19 cellular contexts compared by ENCODE assay signal in genomic region chr4:15792974-15793373, GRCh38. TPM values are rescaled to one million over a fixed set of nuclear protein-coding genes. Genes with fewer than 3 reads are reported as not detected.
"Had no signal": no experiment of that assay in that cellular context is flagged by ENCODE, and none has a peak within 500 bp of the region (broad histone marks: within the 10 kb centered on the region; RNA-seq: fewer than 3 reads in every experiment).

No MANE protein-coding gene starts in this region.

- H3K4me3 Mint-ChIP-seq: activated CD8-positive, alpha-beta memory T cell treated with anti-CD3 and anti-CD28 coated beads, Interleukin-2, amount 10 ng/mL, durations not matched to agents 7 days and 5 days; activated naive CD4-positive, alpha-beta T cell treated with anti-CD3 and anti-CD28 coated beads, Interleukin-2, amount 10 ng/mL, durations not matched to agents 7 days and 5 days; neural crest cell had no signal

- H3K27me3 Mint-ChIP-seq: activated CD8-positive, alpha-beta memory T cell treated with anti-CD3 and anti-CD28 coated beads, Interleukin-2, amount 10 ng/mL, durations not matched to agents 7 days and 5 days; activated naive CD4-positive, alpha-beta T cell treated with anti-CD3 and anti-CD28 coated beads, Interleukin-2, amount 10 ng/mL, durations not matched to agents 7 days and 5 days had no signal

- H3K27ac ChIP-seq: cardiac muscle cell, tibial nerve, VCaP had no signal

- H3K4me1 ChIP-seq: tibial nerve had no signal

- H3K36me3 ChIP-seq: cardiac muscle cell, tibial nerve had no signal

- H3K27ac Mint-ChIP-seq: activated naive CD4-positive, alpha-beta T cell treated with anti-CD3 and anti-CD28 coated beads, Interleukin-2, amount 10 ng/mL, durations not matched to agents 7 days and 5 days; progenitor cell of endocrine pancreas had no signal

- H3K9me3 Mint-ChIP-seq: neural crest cell had no signal

- DNase-seq: activated CD4-positive, alpha-beta T cell treated with anti-CD3 and anti-CD28 coated beads for 1 hour; activated CD4-positive, alpha-beta T cell treated with anti-CD3 and anti-CD28 coated beads, Interleukin-2, amount 50 U/mL, for 48 hours; activated CD8-positive, alpha-beta memory T cell treated with anti-CD3 and anti-CD28 coated beads, Interleukin-2, amount 10 ng/mL, durations not matched to agents 7 days and 5 days; activated naive CD4-positive, alpha-beta T cell treated with anti-CD3 and anti-CD28 coated beads, Interleukin-2, amount 10 ng/mL, durations not matched to agents 7 days and 5 days; amniotic stem cell; hippocampal formation; islet precursor cell; stimulated activated CD4-positive, alpha-beta T cell treated with anti-CD3 and anti-CD28 coated beads, Interleukin-12 subunit alpha, Interleukin-12 subunit beta, amount 100 ng/mL, for 4 hours; stimulated activated CD4-positive, alpha-beta T cell treated with anti-CD3 and anti-CD28 coated beads, Interleukin-1b, Interleukin-23, amount 100 ng/mL, for 48 hours; stimulated activated CD8-positive, alpha-beta memory T cell treated with anti-CD3 and anti-CD28 coated beads, Interleukin-4, amount 100 ng/mL, for 48 hours; stimulated activated naive CD4-positive, alpha-beta T cell treated with Interleukin-2 at 50 U/mL for 16 hours had no signal

- H3K9me3 ChIP-seq: tibial nerve had no signal

- H3K4me1 Mint-ChIP-seq: neural crest cell had no signal

- ATAC-seq: activated CD8-positive, alpha-beta memory T cell treated with anti-CD3 and anti-CD28 coated beads, Interleukin-2, amount 10 ng/mL, durations not matched to agents 7 days and 5 days; left lobe of liver; SK-N-SH treated with all-trans-retinoic acid at 6 μM for 48 hours had no signal

- H3K4me3 ChIP-seq: cardiac muscle cell, tibial nerve had no signal

- H3K27me3 ChIP-seq: cardiac muscle cell, tibial nerve had no signal

RNA-seq across cellular contexts. Expression of gene CD38, which starts 14.8 kb away (rescaled TPM):
- total RNA-seq: cardiac muscle cell, myocyte, progenitor cell of endocrine pancreas had no signal
